8 cellular contexts compared by ENCODE assay signal in the genomic region with DNA sequence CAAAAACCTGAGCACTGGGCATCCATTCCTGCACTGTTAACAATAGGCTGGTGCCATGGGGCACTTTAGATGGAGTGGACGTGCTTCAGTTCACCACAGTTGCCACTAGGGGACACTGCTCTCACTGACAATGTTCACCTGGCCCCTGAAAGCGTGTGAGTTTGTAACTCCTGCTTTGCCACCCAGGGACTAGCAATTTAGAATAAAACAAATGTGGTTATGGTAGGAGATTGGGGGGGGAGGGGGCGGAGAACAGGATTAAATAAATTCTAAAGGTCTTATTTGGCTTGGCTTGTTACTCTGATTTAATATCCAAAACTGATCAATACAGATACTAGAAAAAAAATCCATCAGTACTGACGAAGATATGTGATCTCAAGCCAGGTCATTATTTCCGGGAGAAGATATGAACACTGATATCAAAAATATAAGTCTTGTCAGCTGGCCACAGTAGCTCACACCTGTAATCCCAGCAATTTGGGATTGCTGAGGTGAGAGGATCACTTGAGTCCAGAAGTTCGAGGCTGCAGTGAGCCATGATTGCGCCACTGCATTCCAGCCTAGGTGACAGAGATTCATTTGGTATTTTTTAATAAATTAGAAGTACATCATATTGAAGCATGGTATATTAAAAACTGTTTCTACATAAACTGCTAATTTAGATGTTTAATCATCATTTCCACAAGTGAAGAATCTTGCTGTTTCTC. TPM values are rescaled to one million over a fixed set of nuclear protein-coding genes. Genes with fewer than 3 reads are reported as not detected.
DNase-seq lines count a peak whose midpoint lies in the region; ATAC-seq, FAIRE-seq and TF ChIP-seq lines count a peak whose summit lies in the region.

No MANE protein-coding gene starts in this region.

- H3K4ac ChIP-seq in H1 (replicated peaks; ENCODE audit: insufficient read length, low read depth, low read length): no peak overlapping the region

- H3K4me3 Mint-ChIP-seq in activated CD8-positive, alpha-beta T cell treated with anti-CD3 and anti-CD28 coated beads for 36 hours: no peak overlapping the region
- H3K4me3 Mint-ChIP-seq in mesothelial cell of epicardium: no peak overlapping the region

- H3K23ac ChIP-seq in H1 (ENCODE audit: insufficient read length): no peak overlapping the region

- H3K56ac ChIP-seq in H1 (replicated peaks; ENCODE audit: insufficient read length, low read depth, low read length): no peak overlapping the region

- no peak overlapping the region for H3K27ac ChIP-seq in H1 (ENCODE audit: low read depth, low read length)

- no peak overlapping the region for H3K4me2 ChIP-seq in H1 (ENCODE audit: insufficient read depth in 1 of 2, low read depth in 2 of 2, low read length in 2 of 2)

- H2BK120ac ChIP-seq in H1 (replicated peaks; ENCODE audit: low read depth, low read length): no peak overlapping the region

- POLR2A ChIA-PET in activated CD8-positive, alpha-beta T cell treated with anti-CD3 and anti-CD28 coated beads for 36 hours (lab: Charles Lee): interaction anchor here (0.6 kb wide), 1 partner anchor 15 kb away, joined by 3 read pairs; no protein-coding TSS in a partner anchor
- POLR2A ChIA-PET in H1 (lab: Charles Lee; ENCODE audit: partially characterized antibody): interaction anchor here (0.9 to 1.2 kb wide), 2 partner anchors 23 to 32 kb away, joined by 3 to 6 read pairs; partner anchors contain the start of genes DTL and INTS7

- H4K20me1 ChIP-seq in H1 (replicated peaks in 1 of 2; ENCODE audit: control insufficient read depth in 1 of 2, insufficient read depth in 2 of 2, low read length in 2 of 2): peaks cover 0 to 2% of the 10 kb centered on the region in 2 experiments

- H3K9me3 ChIP-seq in H1 (ENCODE audit: insufficient read depth in 2 of 2, low read depth in 1 of 2, low read length in 1 of 2): peaks cover 0 to 7% of the 10 kb centered on the region in 2 experiments; a peak in 2 of 4 replicates

- no peaks in the 10 kb centered on the region for H3K27me3 ChIP-seq in H1 (replicated peaks in 1 of 4; ENCODE audit: control insufficient read depth in 3 of 4, extremely low read depth in 1 of 4, insufficient read depth in 3 of 4, low read length in 3 of 4)

- H3K4me1 ChIP-seq in H1 (replicated peaks in 1 of 4; ENCODE audit: control insufficient read depth in 3 of 4, insufficient read depth in 4 of 4, low read length in 3 of 4): no peaks in the 10 kb centered on the region

- H2AFZ ChIP-seq in H1 (ENCODE audit: low read length): no peak overlapping the region

- peak; percentile 84 for FAIRE-seq in H1 (lab: Jason Lieb, UNC)

- no peak overlapping the region for H3K14ac ChIP-seq in H1 (ENCODE audit: insufficient read length)

- H3K4me1 Mint-ChIP-seq in activated CD8-positive, alpha-beta T cell treated with anti-CD3 and anti-CD28 coated beads for 36 hours (ENCODE audit: low read depth): peaks cover 3% of the 10 kb centered on the region
- H3K4me1 Mint-ChIP-seq in mesothelial cell of epicardium: no peaks in the 10 kb centered on the region

- no peak overlapping the region for H3K9ac ChIP-seq in H1 (replicated peaks in 1 of 4; ENCODE audit: extremely low read depth in 1 of 4, low read depth in 3 of 4, low read length in 3 of 4)

- no peak overlapping the region for H4K5ac ChIP-seq in H1 (ENCODE audit: insufficient read length, low read depth, low read length)

- H3K27ac Mint-ChIP-seq in activated CD8-positive, alpha-beta T cell treated with anti-CD3 and anti-CD28 coated beads for 36 hours: no peak overlapping the region
- no peak overlapping the region for H3K27ac Mint-ChIP-seq in mesothelial cell of epicardium

- H3K36me3 ChIP-seq in H1 (ENCODE audit: control insufficient read depth in 2 of 4, insufficient read depth in 4 of 4, low read length in 3 of 4): peaks cover 0 to 22% (median 11%) of the 10 kb centered on the region in 4 experiments; a peak in 5 of 8 replicates

- H2BK12ac ChIP-seq in H1 (ENCODE audit: low read depth, low read length): no peak overlapping the region

- peak; percentile 84 to 86 for TF ChIP-seq RAD21 in H1 (IDR thresholded peaks at IDR 0.05 in 1 of 2, conservative IDR thresholded peaks at IDR 0.05 in 1 of 2; ENCODE audit: low read depth in 2 of 2, low read length in 2 of 2)

- no peak for TF ChIP-seq EP300 in H1 (IDR thresholded peaks at IDR 0.05; ENCODE audit: borderline replicate concordance in 1 of 2, low read depth in 2 of 2, low read length in 2 of 2)

- H3K36me3 Mint-ChIP-seq in activated CD8-positive, alpha-beta T cell treated with anti-CD3 and anti-CD28 coated beads for 36 hours (ENCODE audit: low read depth): peaks cover 23% of the 10 kb centered on the region
- H3K36me3 Mint-ChIP-seq in mesothelial cell of epicardium: peaks cover 20% of the 10 kb centered on the region

- TF ChIP-seq POLR2A in H1 (IDR thresholded peaks at IDR 0.05; ENCODE audit: control extremely low read depth in 1 of 2, low read depth in 2 of 2, low read length in 2 of 2): no peak

- H2BK5ac ChIP-seq in H1 (ENCODE audit: low read depth, low read length): no peak overlapping the region

- CTCF ChIA-PET in activated CD8-positive, alpha-beta T cell treated with anti-CD3 and anti-CD28 coated beads for 36 hours (lab: Charles Lee): interaction anchor here (0.5 to 3.3 kb wide), 15 partner anchors 9 to 444 kb away, joined by 3 to 33 read pairs (median 5); partner anchors contain the start of genes DTL and INTS7
- CTCF ChIA-PET in H1 (lab: Charles Lee; ENCODE audit: partially characterized antibody): interaction anchor here (0.5 to 2.7 kb wide), 13 partner anchors 10 to 391 kb away, joined by 3 to 33 read pairs (median 4); partner anchors contain the start of genes DTL and INTS7

- H3K18ac ChIP-seq in H1 (ENCODE audit: extremely low read depth, low read length): no peak overlapping the region

- ATAC-seq in GM18870 (IDR thresholded peaks at IDR 0.05; ENCODE audit: unreplicated experiment): peak; percentile 67
- peak; percentile 85 for ATAC-seq in HG03280 (IDR thresholded peaks at IDR 0.05; ENCODE audit: unreplicated experiment)
- ATAC-seq in activated CD8-positive, alpha-beta T cell treated with anti-CD3 and anti-CD28 coated beads for 36 hours: peak; percentile 100

- DNase-seq in Ammon's horn (ENCODE audit: low spot score) (peak; percentile 76), NCI-H526 (lab: John Stamatoyannopoulos, UW) (peak; percentile 0 to 61), H1 (ENCODE audit: low read depth in 1 of 2, low spot score in 2 of 2) (peak; percentile 21 to 66), mesothelial cell of epicardium (ENCODE audit: low spot score in 2 of 2, unreplicated experiment in 2 of 2) (peak in 1 of 2 experiments; percentile 61)
- DNase-seq in activated CD8-positive, alpha-beta T cell treated with anti-CD3 and anti-CD28 coated beads for 36 hours: peak; percentile 78
- peak; percentile 32 to 37 for DNase-seq in stimulated activated CD8-positive, alpha-beta memory T cell treated with anti-CD3 and anti-CD28 coated beads, Interleukin-7, amount 100 ng/mL, for 1 hour (ENCODE audit: low read depth in 2 of 2)

- H3K79me1 ChIP-seq in H1 (ENCODE audit: low read depth, low read length): no peaks in the 10 kb centered on the region

- no peaks in the 10 kb centered on the region for H3K9me3 Mint-ChIP-seq in activated CD8-positive, alpha-beta T cell treated with anti-CD3 and anti-CD28 coated beads for 36 hours
- H3K9me3 Mint-ChIP-seq in mesothelial cell of epicardium: no peaks in the 10 kb centered on the region

- no peaks in the 10 kb centered on the region for H3K79me2 ChIP-seq in H1 (ENCODE audit: control insufficient read depth in 1 of 2, insufficient read depth in 2 of 2, low read length in 2 of 2)

- no peak overlapping the region for H3K4me3 ChIP-seq in H1 (ENCODE audit: extremely low read depth in 1 of 4, insufficient read depth in 2 of 4, low read depth in 3 of 4, low read length in 4 of 4)

- H2BK15ac ChIP-seq in H1 (ENCODE audit: low read length): no peak overlapping the region

- H2BK20ac ChIP-seq in H1 (ENCODE audit: low read length): no peak overlapping the region

- TF ChIP-seq CTCF in activated CD8-positive, alpha-beta T cell treated with anti-CD3 and anti-CD28 coated beads for 36 hours (IDR thresholded peaks at IDR 0.05): peak; percentile 92
- TF ChIP-seq CTCF in H1 (IDR thresholded peaks at IDR 0.05; ENCODE audit: control extremely low read depth in 1 of 3, insufficient read depth in 1 of 3, low read depth in 1 of 3, low read length in 3 of 3) (peak; percentile 84 to 98 (median 97)), mesothelial cell of epicardium (IDR thresholded peaks at IDR 0.05; ENCODE audit: unreplicated experiment) (peak; percentile 89)

- H3K27me3 Mint-ChIP-seq in activated CD8-positive, alpha-beta T cell treated with anti-CD3 and anti-CD28 coated beads for 36 hours: no peaks in the 10 kb centered on the region
- no peaks in the 10 kb centered on the region for H3K27me3 Mint-ChIP-seq in mesothelial cell of epicardium (ENCODE audit: low read depth)

- H4K8ac ChIP-seq in H1 (ENCODE audit: extremely low read depth, insufficient read depth, low read length): no peak overlapping the region

- no peak overlapping the region for H2AK5ac ChIP-seq in H1 (ENCODE audit: low read depth, low read length)

- WGBS in H1 (ENCODE audit: extremely low coverage in 1 of 2, insufficient coverage in 1 of 2, insufficient read length in 1 of 2, insufficient replicate concordance in 2 of 2, low coverage in 1 of 2, low lambda C conversion rate in 2 of 2, missing lambda C conversion rate in 1 of 2), 2 experiments: 56% methylated on average over 7 of the region's 7 CpGs; no CpG with 5 or more reads in 1 of the 2 experiments

- H4K91ac ChIP-seq in H1 (replicated peaks; ENCODE audit: insufficient read length, low read length): no peak overlapping the region

- H3K23me2 ChIP-seq in H1 (ENCODE audit: low read depth, low read length): no peaks in the 10 kb centered on the region

- intact Hi-C loops in activated CD8-positive, alpha-beta T cell treated with anti-CD3 and anti-CD28 coated beads for 36 hours (cut with micrococcal nuclease): no loop called here

RNA-seq across cellular contexts. Expression of gene INTS7, which starts 23.2 kb away (rescaled TPM):
- 10 to 100 TPM; 23.2 to 25.4 TPM for total RNA-seq in activated CD8-positive, alpha-beta T cell treated with anti-CD3 and anti-CD28 coated beads for 36 hours
- 22.4 and 24.3 TPM in 2 replicates for total RNA-seq in H1 (2021; fragmentation: NEBNext Ultra II Directional; extraction: Animal tissue kit (Norgen Biotek cat#: 25700))
- 8.9 and 15.2 TPM in 2 replicates for polyA plus RNA-seq in H1 (2011; rRNA removed)
- 14.4 TPM for polyA plus RNA-seq in H1 (2011; cell fraction: cytosol; rRNA removed)
- polyA plus RNA-seq in H1 (2011; cell fraction: nucleus; rRNA removed): 13.6 TPM
- 11.2 to 16.8 TPM (median 15.6 TPM) in 4 replicates for polyA plus RNA-seq in H1 (2012, experiment 1 of 2)
- polyA plus RNA-seq in H1 (2012, experiment 2 of 2): 0.94 TPM
- polyA plus RNA-seq in H1 (2013, experiment 1 of 2): 12.0 TPM
- 12.1 TPM for polyA plus RNA-seq in H1 (2013, experiment 2 of 2)
- 68.0 and 80.9 TPM in 2 replicates for polyA minus RNA-seq in H1 (2011; rRNA and poly(A)+ RNA removed)
- 14.3 TPM for polyA minus RNA-seq in H1 (2011; cell fraction: cytosol; rRNA and poly(A)+ RNA removed)
- polyA minus RNA-seq in H1 (2011; cell fraction: nucleus; rRNA and poly(A)+ RNA removed): 49.4 TPM
- 16.5 to 19.9 TPM (median 17.1 TPM) in 3 replicates for total RNA-seq in mesothelial cell of epicardium

RNA-seq across cellular contexts. Expression of gene DTL, which starts 23.4 kb away (rescaled TPM):
- total RNA-seq in activated CD8-positive, alpha-beta T cell treated with anti-CD3 and anti-CD28 coated beads for 36 hours: 10 to 100 TPM; 92.0 to 95.9 TPM
- total RNA-seq in H1 (2021; fragmentation: NEBNext Ultra II Directional; extraction: Animal tissue kit (Norgen Biotek cat#: 25700)): 46.9 and 48.7 TPM in 2 replicates
- 31.0 and 36.0 TPM in 2 replicates for polyA plus RNA-seq in H1 (2011; rRNA removed)
- polyA plus RNA-seq in H1 (2011; cell fraction: cytosol; rRNA removed): 33.3 TPM
- polyA plus RNA-seq in H1 (2011; cell fraction: nucleus; rRNA removed): 40.3 TPM
- polyA plus RNA-seq in H1 (2012, experiment 1 of 2): 39.7 to 62.7 TPM (median 47.9 TPM) in 4 replicates
- polyA plus RNA-seq in H1 (2012, experiment 2 of 2): 5.7 TPM
- 47.7 TPM for polyA plus RNA-seq in H1 (2013, experiment 1 of 2)
- 49.6 TPM for polyA plus RNA-seq in H1 (2013, experiment 2 of 2)
- 116 and 130 TPM in 2 replicates for polyA minus RNA-seq in H1 (2011; rRNA and poly(A)+ RNA removed)
- 34.9 TPM for polyA minus RNA-seq in H1 (2011; cell fraction: cytosol; rRNA and poly(A)+ RNA removed)
- 50.5 TPM for polyA minus RNA-seq in H1 (2011; cell fraction: nucleus; rRNA and poly(A)+ RNA removed)
- total RNA-seq in mesothelial cell of epicardium: 12.7 to 14.9 TPM (median 14.1 TPM) in 3 replicates
